In genomic region chr1:207703712-207704111, GRCh38 we compare ENCODE assay signal across 34 cellular contexts. TPM values are rescaled to one million over a fixed set of nuclear protein-coding genes. Genes with fewer than 3 reads are reported as not detected.
"Had no signal": no experiment of that assay in that cellular context is flagged by ENCODE, and none has a peak within 500 bp of the region (broad histone marks: within the 10 kb centered on the region; RNA-seq: fewer than 3 reads in every experiment).

No MANE protein-coding gene starts in this region.

- H3K4me3 Mint-ChIP-seq: dendritic cell treated with granulocyte-macrophage colony-stimulating factor and Interleukin-4, amounts not matched to agents 40 ng/mL and 50 ng/mL, for 4 days; effector memory CD8-positive, alpha-beta T cell; endodermal cell; memory B cell; naive thymus-derived CD4-positive, alpha-beta T cell had no signal

- H3K27me3 Mint-ChIP-seq: dendritic cell treated with granulocyte-macrophage colony-stimulating factor and Interleukin-4, amounts not matched to agents 40 ng/mL and 50 ng/mL, for 4 days; memory B cell had no signal

- H3K36me3 ChIP-seq: colonic mucosa, esophagus squamous epithelium, gastrocnemius medialis, heart right ventricle, left lung, lower lobe of right lung had no signal

- H3K9me3 ChIP-seq: colonic mucosa, esophagus squamous epithelium, gastrocnemius medialis, heart right ventricle, left lung, lower lobe of right lung had no signal

- DNase-seq: colonic mucosa; cortex of kidney; effector CD8-positive, alpha-beta T cell; effector memory CD8-positive, alpha-beta T cell; endodermal cell; erythroblast; esophagus squamous epithelium; foreskin fibroblast; foreskin melanocyte; gastrocnemius medialis; glutamatergic neuron; head of caudate nucleus; heart right ventricle; hippocampal formation; left cardiac atrium; left lung; left ventricle myocardium superior; lower lobe of right lung; mesendoderm; midbrain; naive thymus-derived CD4-positive, alpha-beta T cell had no signal

- H3K27me3 ChIP-seq: colonic mucosa, esophagus squamous epithelium, gastrocnemius medialis, heart right ventricle, left lung had no signal

- H3K9me3 Mint-ChIP-seq: dendritic cell treated with granulocyte-macrophage colony-stimulating factor and Interleukin-4, amounts not matched to agents 40 ng/mL and 50 ng/mL, for 4 days; effector memory CD8-positive, alpha-beta T cell; endodermal cell; memory B cell; naive thymus-derived CD4-positive, alpha-beta T cell had no signal

- FAIRE-seq: endometrium, islet of Langerhans, keratinocyte had no signal

- H3K4me1 Mint-ChIP-seq: endodermal cell; memory B cell; naive thymus-derived CD4-positive, alpha-beta T cell had no signal

- H3K27ac ChIP-seq: colonic mucosa, epithelial cell of prostate, esophagus squamous epithelium, gastrocnemius medialis, heart right ventricle, left lung, lower lobe of right lung had no signal

- H3K27ac Mint-ChIP-seq: dendritic cell treated with granulocyte-macrophage colony-stimulating factor and Interleukin-4, amounts not matched to agents 40 ng/mL and 50 ng/mL, for 4 days; effector memory CD8-positive, alpha-beta T cell; endodermal cell; memory B cell had no signal

- H3K36me3 Mint-ChIP-seq: memory B cell; naive thymus-derived CD4-positive, alpha-beta T cell had no signal

- H3K4me1 ChIP-seq: colonic mucosa, esophagus squamous epithelium, gastrocnemius medialis, heart right ventricle, left lung, lower lobe of right lung had no signal

- H3K4me3 ChIP-seq: colonic mucosa, esophagus squamous epithelium, gastrocnemius medialis, heart right ventricle, left lung, lower lobe of right lung had no signal

RNA-seq across cellular contexts. Expression of gene CR1L, which starts 58.8 kb away (rescaled TPM):
- total RNA-seq: colonic mucosa, dermis microvascular lymphatic vessel endothelial cell, esophagus mucosa, esophagus squamous epithelium, gastrocnemius medialis, glomerular endothelial cell, kidney epithelial cell, left cardiac atrium, left ventricle myocardium superior, lower leg skin, lung microvascular endothelial cell, mucosa of gallbladder had no signal
- polyA plus RNA-seq: heart right ventricle; keratinocyte; naive thymus-derived CD4-positive, alpha-beta T cell had no signal
